Comparison of ENCODE assay signal across 16 cellular contexts in the genomic region with DNA sequence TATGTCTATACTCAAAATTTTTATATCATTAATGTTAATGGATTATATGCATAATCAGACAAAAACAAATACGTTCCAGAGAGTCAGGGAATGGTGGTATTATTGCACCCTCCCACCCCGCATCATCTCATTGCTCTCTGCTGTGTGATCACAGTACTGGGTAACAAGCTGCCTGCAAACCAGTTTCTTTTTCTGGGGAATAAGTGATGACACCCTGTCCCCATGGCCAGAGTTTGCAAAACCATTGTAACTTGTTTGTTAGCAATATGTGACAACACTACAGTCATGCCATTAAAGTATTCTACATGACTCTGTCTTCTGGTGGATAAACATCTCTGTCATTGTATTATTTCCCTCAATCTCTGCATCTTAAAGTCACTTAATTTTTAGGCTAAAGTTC. TPM values are rescaled to one million over a fixed set of nuclear protein-coding genes. Genes with fewer than 3 reads are reported as not detected.
DNase-seq lines count a peak whose midpoint lies in the region; ATAC-seq and TF ChIP-seq lines count a peak whose summit lies in the region.
"Had no signal": no experiment of that assay in that cellular context is flagged by ENCODE, and none has a peak within 500 bp of the region (broad histone marks: within the 10 kb centered on the region; RNA-seq: fewer than 3 reads in every experiment).

No MANE protein-coding gene starts in this region.

- H3K9me3 Mint-ChIP-seq in activated naive CD4-positive, alpha-beta T cell treated with anti-CD3 and anti-CD28 coated beads, Interleukin-2, amount 50 U/mL, for 72 hours: no peaks in the 10 kb centered on the region

- peak overlapping the region; percentile 95 for H2BK15ac ChIP-seq in IMR-90 (ENCODE audit: low read depth, low read length)

- in situ Hi-C loops in IMR-90 (cut with MboI; ENCODE audit: low sequenced_read_pairs): no loop called here

- peaks cover 10 to 20% of the 10 kb centered on the region in 2 donors for H3K36me3 Mint-ChIP-seq in activated naive CD4-positive, alpha-beta T cell treated with anti-CD3 and anti-CD28 coated beads, Interleukin-2, amount 50 U/mL, for 72 hours

- ATAC-seq in IMR-90 (ENCODE audit: low read depth) (no peak), HG02981 (IDR thresholded peaks at IDR 0.05; ENCODE audit: unreplicated experiment) (no peak), HG03108 (IDR thresholded peaks at IDR 0.05; ENCODE audit: unreplicated experiment) (no peak)
- ATAC-seq in activated naive CD4-positive, alpha-beta T cell treated with anti-CD3 and anti-CD28 coated beads, Interleukin-2, amount 50 U/mL, for 72 hours: no peak

- peaks cover 40% of the 10 kb centered on the region for H3K36me3 ChIP-seq in IMR-90 (ENCODE audit: control insufficient read depth, insufficient read depth, low read length)
- H3K36me3 ChIP-seq in sigmoid colon: peaks cover 5 to 18% (median 12%) of the 10 kb centered on the region in 4 donors

- peak overlapping the region; percentile 98 for H3K4ac ChIP-seq in IMR-90 (ENCODE audit: low read depth, low read length)

- TF ChIP-seq EP300 in sigmoid colon (IDR thresholded peaks at IDR 0.05): no peak

- no TSS peak for BruUV-seq in IMR-90 (replicated peaks; lab: Mats Ljungman, UMichigan)

- H3K27ac ChIP-seq in AG04450 (ENCODE audit: low read depth, low read length) (peak overlapping the region; percentile 91), IMR-90 (ENCODE audit: insufficient read depth, low read length) (peak overlapping the region; percentile 100), epithelial cell of prostate (peak overlapping the region; percentile 92), sigmoid colon (peak overlapping the region; percentile 97 to 98 (median 98))
- H3K27ac ChIP-seq: SJSA1 had no signal

- H3K14ac ChIP-seq in IMR-90 (replicated peaks; ENCODE audit: low read depth, low read length): peak overlapping the region; percentile 91

- peak overlapping the region; percentile 98 for H2BK20ac ChIP-seq in IMR-90 (ENCODE audit: low read depth, low read length)

- no peaks in the 10 kb centered on the region for H3K27me3 ChIP-seq in AG04450 (ENCODE audit: control insufficient read depth, insufficient read depth, low read length)
- no peaks in the 10 kb centered on the region for H3K27me3 ChIP-seq in IMR-90 (ENCODE audit: control insufficient read depth, insufficient read depth, low read length)
- H3K27me3 ChIP-seq in sigmoid colon: no peaks in the 10 kb centered on the region
- H3K27me3 ChIP-seq: SJSA1 had no signal

- peak overlapping the region; percentile 97 for H4K91ac ChIP-seq in IMR-90 (ENCODE audit: insufficient read depth, low read depth, low read length)

- peak overlapping the region; percentile 74 for H3K9ac ChIP-seq in IMR-90 (ENCODE audit: low read depth, low read length)

- DNase-seq in AG04450 (ENCODE audit: low read depth, low spot score): no peak
- no peak for DNase-seq in IMR-90
- DNase-seq in epithelial cell of prostate (ENCODE audit: low read depth, low spot score): no peak
- DNase-seq in sigmoid colon: no peak
- DNase-seq in activated naive CD4-positive, alpha-beta T cell treated with anti-CD3 and anti-CD28 coated beads, Interleukin-2, amount 50 U/mL, for 72 hours (ENCODE audit: low spot score in 2 of 2): no peak
- DNase-seq in NCI-H345 treated with DMSO at 0.1 percent for 48 hours (lab: John Stamatoyannopoulos, UW; ENCODE audit: unreplicated experiment): no peak
- DNase-seq: activated T-cell treated with anti-CD3 and anti-CD28 coated beads for 4 hours; anterior cingulate cortex; C1 segment of cervical spinal cord; effector CD4-positive, alpha-beta T cell; KG1; NCI-H187 treated with DMSO at 0.1 percent for 48 hours; stimulated activated CD4-positive, alpha-beta T cell treated with anti-CD3 and anti-CD28 coated beads, Interleukin-1b, Interleukin-23, amount 100 ng/mL, for 48 hours had no signal

- peak overlapping the region; percentile 96 to 99 for H4K8ac ChIP-seq in IMR-90 (ENCODE audit: low read depth in 2 of 2, low read length in 2 of 2)

- H4K5ac ChIP-seq in IMR-90 (ENCODE audit: low read depth, low read length): peak overlapping the region; percentile 100

- no CpG with 5 or more reads among the region's 2 CpGs for WGBS in IMR-90 (ENCODE audit: extremely low coverage in 2 of 2, insufficient read length in 1 of 2), 2 experiments
- 95 to 98% methylated on average over 2 of the region's 2 CpGs for WGBS in sigmoid colon, 2 donors

- H3K4me1 ChIP-seq in IMR-90 (ENCODE audit: control insufficient read depth, insufficient read depth, low read length) (peaks cover 47% of the 10 kb centered on the region), sigmoid colon (peaks cover 0 to 93% (median 84%) of the 10 kb centered on the region in 4 donors)

- POLR2A ChIA-PET in AG04450 (lab: Yijun Ruan, JAX): interaction anchor here (0.9 to 4.9 kb wide), 2 partner anchors 9 to 41 kb away, joined by 3 to 42 read pairs; a partner anchor contains a TSS
- POLR2A ChIA-PET in IMR-90 (lab: Charles Lee; ENCODE audit: unreplicated experiment): interaction anchor here (0.5 kb wide), 1 partner anchor 26 kb away, joined by 3 read pairs; no protein-coding TSS in a partner anchor

- TF ChIP-seq POLR2A in IMR-90 (IDR thresholded peaks at IDR 0.05; ENCODE audit: low read depth, low read length) (no peak), sigmoid colon (IDR thresholded peaks at IDR 0.05) (no peak)

- peaks cover 24% of the 10 kb centered on the region for H3K9me1 ChIP-seq in IMR-90 (ENCODE audit: insufficient read depth, low read length)

- dilution Hi-C loops in IMR-90 (cut with HindIII; ENCODE audit: low sequenced_read_pairs, unreplicated experiment): no loop called here

- H4K20me1 ChIP-seq in IMR-90 (ENCODE audit: insufficient read depth, low read length): no peaks in the 10 kb centered on the region

- H2AK5ac ChIP-seq in IMR-90 (ENCODE audit: low read depth, low read length): peak overlapping the region; percentile 99

- peak overlapping the region in 1 of 2 donors; percentile 95 for H3K27ac Mint-ChIP-seq in activated naive CD4-positive, alpha-beta T cell treated with anti-CD3 and anti-CD28 coated beads, Interleukin-2, amount 50 U/mL, for 72 hours

- intact Hi-C loops in IMR-90 (cut with micrococcal nuclease): loop anchor here (1.0 to 2.0 kb wide), 2 partner anchors 35 to 41 kb away; no protein-coding TSS in a partner anchor
- intact Hi-C loops in sigmoid colon (cut with DNase I): no loop called here

- CTCF ChIA-PET in AG04450 (lab: Charles Lee): no interaction called here
- CTCF ChIA-PET in IMR-90 (lab: Yijun Ruan, JAX): no interaction called here

- peak overlapping the region; percentile 89 for H3K23ac ChIP-seq in IMR-90 (ENCODE audit: low read depth, low read length)

- H3K18ac ChIP-seq in IMR-90 (ENCODE audit: low read depth, low read length): peak overlapping the region; percentile 100

- no peak overlapping the region for H3K4me2 ChIP-seq in IMR-90 (ENCODE audit: low read depth, low read length)

- no peak overlapping the region for H3K4me3 ChIP-seq in AG04450 (ENCODE audit: low read depth, low read length)
- H3K4me3 ChIP-seq in IMR-90 (ENCODE audit: insufficient read depth, low read depth, low read length): no peak overlapping the region
- H3K4me3 ChIP-seq in sigmoid colon: no peak overlapping the region
- H3K4me3 ChIP-seq: SJSA1 had no signal

- peak overlapping the region; percentile 99 for H2BK5ac ChIP-seq in IMR-90 (ENCODE audit: low read depth, low read length, poor library complexity, severe bottlenecking)

- peaks cover 41 to 60% of the 10 kb centered on the region in 2 experiments for H3K79me1 ChIP-seq in IMR-90 (ENCODE audit: low read depth in 1 of 2, low read length in 2 of 2)

- H2BK120ac ChIP-seq in IMR-90 (ENCODE audit: low read depth, low read length): peak overlapping the region; percentile 96

- no peak for TF ChIP-seq RAD21 in IMR-90 (IDR thresholded peaks at IDR 0.05; ENCODE audit: low read length)

- H2AFZ ChIP-seq in IMR-90 (replicated peaks; ENCODE audit: low read length, poor library complexity): no peak overlapping the region

- peak overlapping the region; percentile 99 for H3K56ac ChIP-seq in IMR-90 (ENCODE audit: extremely low read depth, insufficient read depth, low read length)

- TF ChIP-seq CTCF in AG04450 (IDR thresholded peaks at IDR 0.05; ENCODE audit: low read depth, low read length) (no peak), IMR-90 (conservative IDR thresholded peaks at IDR 0.05; ENCODE audit: low read depth, low read length) (no peak), sigmoid colon (IDR thresholded peaks at IDR 0.05) (no peak)

- peak overlapping the region; percentile 21 for H2AK9ac ChIP-seq in IMR-90 (replicated peaks; ENCODE audit: low read depth, low read length, poor library complexity)

- no peaks in the 10 kb centered on the region for H3K9me3 ChIP-seq in AG04450 (ENCODE audit: control insufficient read depth, insufficient read depth, low read length)
- H3K9me3 ChIP-seq in IMR-90 (ENCODE audit: control insufficient read depth, insufficient read depth, low read length): no peaks in the 10 kb centered on the region
- no peaks in the 10 kb centered on the region for H3K9me3 ChIP-seq in sigmoid colon
- H3K9me3 ChIP-seq: SJSA1 had no signal

TF ChIP-seq in IMR-90, 13 proteins besides CTCF, POLR2A, EP300 and RAD21:
- TF ChIP-seq CEBPB (IDR thresholded peaks at IDR 0.05; ENCODE audit: low read depth, low read length): no peak
- no peak for TF ChIP-seq FOS (IDR thresholded peaks at IDR 0.05; ENCODE audit: low read depth, low read length)
- no peak for TF ChIP-seq RCOR1 (IDR thresholded peaks at IDR 0.05; ENCODE audit: insufficient replicate concordance, low read length)

RNA-seq across cellular contexts. Expression of a gene that starts 39.5 kb away (rescaled TPM):
- polyA plus RNA-seq in AG04450 (2011; rRNA removed) (85.1 and 97.1 TPM in 2 replicates), IMR-90 (2012; rRNA removed) (44.9 and 45.1 TPM in 2 replicates), sigmoid colon (10 to 100 TPM; 16.8 to 23.1 (median 19.9) TPM)
- 176 and 193 TPM in 2 replicates for polyA minus RNA-seq in AG04450 (2011; rRNA and poly(A)+ RNA removed)
- total RNA-seq in IMR-90 (2012; rRNA removed) (230 and 274 TPM in 2 replicates), sigmoid colon (100 to 1,000 TPM; 150 to 178 (median 155) TPM)
- 15.3 and 16.3 TPM in 2 replicates for polyA plus RNA-seq in IMR-90 (2012; cell fraction: cytosol; rRNA removed)
- polyA plus RNA-seq in IMR-90 (2012; cell fraction: nucleus; rRNA removed; ENCODE audit: low replicate concordance): 12.9 and 53.4 TPM in 2 replicates
- 10 to 100 TPM; 13.4 to 19.9 TPM for total RNA-seq in activated naive CD4-positive, alpha-beta T cell treated with anti-CD3 and anti-CD28 coated beads, Interleukin-2, amount 50 U/mL, for 72 hours

Comparison
In these comparisons a context has a peak if more than half of its experiments do, and no peak if none do; other contexts are left out.
1. RNA of a gene that starts 39.5 kb away (total RNA-seq): 230 to 274 TPM in IMR-90 and 150 to 178 TPM in sigmoid colon; 13.4 to 19.9 TPM in activated naive CD4-positive, alpha-beta T cell treated with anti-CD3 and anti-CD28 coated beads, Interleukin-2, amount 50 U/mL, for 72 hours; every median in the first group is over 4 times any median in the second.
2. Peak in every context shown above with its lines, with median percentiles within 50 percentile points of each other: H3K27ac ChIP-seq.